8 cellular contexts compared by ENCODE assay signal in the genomic region with DNA sequence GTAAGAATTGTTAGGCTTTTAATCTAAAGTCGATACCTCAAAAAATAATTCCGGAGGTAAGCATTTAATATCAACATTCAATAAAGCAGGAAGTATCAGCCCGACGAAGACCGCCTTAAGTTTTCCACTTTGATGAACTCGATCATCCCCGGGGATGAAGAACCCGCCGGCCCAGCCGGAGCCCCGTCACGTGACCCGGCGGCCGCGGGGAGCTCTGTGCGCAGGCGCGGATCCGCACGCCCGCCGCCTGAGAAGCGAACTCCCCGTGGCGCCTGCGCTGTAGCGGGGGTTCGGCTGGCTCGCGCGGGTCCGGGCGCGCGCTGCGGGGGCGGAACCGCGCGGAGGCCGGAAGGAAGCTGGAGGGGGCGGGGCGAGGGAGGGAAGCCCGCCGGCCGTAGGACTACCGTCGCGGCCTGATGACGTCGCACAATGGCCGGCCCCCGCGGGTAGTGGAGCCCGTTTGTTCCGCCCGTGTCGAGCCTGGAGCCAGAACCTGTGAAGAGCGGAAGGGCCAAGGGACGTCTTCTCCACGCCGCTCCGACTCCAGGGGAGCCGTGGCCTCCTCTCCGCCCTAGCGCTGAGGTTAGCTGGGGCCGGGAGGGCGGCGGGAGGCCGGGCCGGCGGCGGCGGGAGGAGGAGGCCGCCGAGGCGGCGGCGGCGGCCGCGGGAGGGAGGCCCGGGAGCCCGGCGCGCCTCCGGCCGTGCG. TPM values are rescaled to one million over a fixed set of nuclear protein-coding genes. Genes with fewer than 3 reads are reported as not detected.
DNase-seq lines count a peak whose midpoint lies in the region; ATAC-seq and TF ChIP-seq lines count a peak whose summit lies in the region.

A gene (plus strand): TSS at position 419 of the 706 bp plus-strand sequence. CDS start 6,721 bp downstream, outside the sequence.

- H3K4me3 ChIP-seq in colonic mucosa = peak within 1 kb of the TSS; percentile 95

- peaks cover 13% of the 10 kb centered on the region for H3K4me1 ChIP-seq in colonic mucosa

- H3K9me3 ChIP-seq in colonic mucosa = no peaks in the 10 kb centered on the region

- DNase-seq in AML-193 (lab: John Stamatoyannopoulos, UW) = peak; percentile 88 to 91
- DNase-seq in GM19240 (ENCODE audit: insufficient read length, low spot score) = peak; percentile 98
- DNase-seq in NCI-H526 (lab: John Stamatoyannopoulos, UW) = peak; percentile 56 to 95
- peak; percentile 98 for DNase-seq in activated CD4-positive, alpha-beta T cell treated with anti-CD3 and anti-CD28 coated beads for 48 hours
- peak; percentile 96 for DNase-seq in colonic mucosa
- DNase-seq in stimulated activated CD4-positive, alpha-beta T cell treated with anti-CD3 and anti-CD28 coated beads, Interleukin-1b, Interleukin-23, amount 100 ng/mL, for 24 hours (ENCODE audit: low read depth in 4 of 4, low spot score in 1 of 4) = peak; percentile 95 to 99 (median 98)

- ATAC-seq in HG03457 (IDR thresholded peaks at IDR 0.05; ENCODE audit: unreplicated experiment) = peak; percentile 44

- peak within 1 kb of the TSS; percentile 77 to 84 for H3K9ac ChIP-seq in colonic mucosa (ENCODE audit: low read depth in 2 of 2, low read length in 2 of 2)

- H3K27ac ChIP-seq in colonic mucosa (peak within 1 kb of the TSS; percentile 67), layer of hippocampus (ENCODE audit: low read depth, low read length) (peak within 1 kb of the TSS; percentile 82)

- intact Hi-C loops in colonic mucosa (cut with DNase I) = loop anchor here (10.0 kb wide), 1 partner anchor 805 kb away; a partner anchor contains a TSS

- no peaks in the 10 kb centered on the region for H3K36me3 ChIP-seq in colonic mucosa

- H3K27me3 ChIP-seq in colonic mucosa = no peaks in the 10 kb centered on the region
- no peaks in the 10 kb centered on the region for H3K27me3 ChIP-seq in layer of hippocampus (ENCODE audit: control insufficient read depth, insufficient read depth, low read length)

- TF ChIP-seq CTCF in colonic mucosa (IDR thresholded peaks at IDR 0.05) = no peak

RNA-seq across cellular contexts. Expression of the gene that starts here (rescaled TPM):
- 10 to 100 TPM; 31.9 to 66.3 TPM for total RNA-seq in colonic mucosa

Comparison
In these comparisons a context has a peak if more than half of its experiments do, and no peak if none do; other contexts are left out.
1. Peak in every context shown above with its lines: DNase-seq, ATAC-seq, H3K4me3 ChIP-seq and H3K27ac ChIP-seq.